In genomic region chr20:54619181-54619580, GRCh38 we compare ENCODE assay signal across 27 cellular contexts.
A peak's percentile ranks its signal among the peaks of the same experiment; 100 is the strongest.
DNase-seq lines count a peak whose midpoint lies in the region; ATAC-seq, FAIRE-seq and TF ChIP-seq lines count a peak whose summit lies in the region.
"Had no signal": no experiment of that assay in that cellular context is flagged by ENCODE, and none has a peak within 500 bp of the region (broad histone marks: within the 10 kb centered on the region; RNA-seq: fewer than 3 reads in every experiment).

No MANE protein-coding gene starts in this region.

- H3K36me3 Mint-ChIP-seq in Caco-2 (ENCODE audit: insufficient read depth, unreplicated experiment), result no peaks in the 10 kb centered on the region
- H3K36me3 Mint-ChIP-seq in astrocyte (ENCODE audit: low read depth, unreplicated experiment), result no peaks in the 10 kb centered on the region
- H3K36me3 Mint-ChIP-seq: activated naive CD4-positive, alpha-beta T cell treated with anti-CD3 and anti-CD28 coated beads, Interleukin-2, amount 10 ng/mL, durations not matched to agents 7 days and 5 days; memory B cell; T-cell had no signal

- DNase-seq in Caco-2 (peak; percentile 23 to 53), astrocyte (ENCODE audit: low read depth) (no peak), left cardiac atrium (no peak), neuronal stem cell (ENCODE audit: low spot score) (no peak), aorta (no peak), NCI-H1694 treated with DMSO at 0.1 percent for 48 hours (lab: John Stamatoyannopoulos, UW) (no peak), epidermal melanocyte (ENCODE audit: insufficient read length, low spot score) (no peak)
- DNase-seq in activated CD4-positive, alpha-beta T cell treated with anti-CD3 and anti-CD28 coated beads for 48 hours, result no peak
- DNase-seq: activated B cell treated with CpG ODN at 0.5 μM for 24 hours; activated naive CD4-positive, alpha-beta T cell treated with anti-CD3 and anti-CD28 coated beads, Interleukin-2, amount 10 ng/mL, durations not matched to agents 7 days and 5 days; amniotic stem cell; BE2C; DMS79; GDM1; kidney glomerular epithelial cell; NCI-H1092 treated with DMSO at 0.1 percent for 48 hours; NCI-H1930; NCI-H526; occipital lobe; stimulated activated CD4-positive, alpha-beta T cell treated with anti-CD3 and anti-CD28 coated beads, Interleukin-2, amount 100 ng/mL, for 24 hours; T-cell had no signal

- BruUV-seq in Caco-2 (replicated peaks; lab: Mats Ljungman, UMichigan), result no TSS peak

- H3K27ac ChIP-seq in astrocyte (ENCODE audit: low read depth, low read length), result no peak overlapping the region
- H3K27ac ChIP-seq in neuronal stem cell (replicated peaks; ENCODE audit: low read length), result no peak overlapping the region
- H3K27ac ChIP-seq in aorta (ENCODE audit: low read depth in 1 of 2, low read length in 2 of 2), result no peak overlapping the region
- H3K27ac ChIP-seq: dorsolateral prefrontal cortex, SJCRH30, tibial nerve had no signal

- H3K9ac ChIP-seq in astrocyte (ENCODE audit: low read length), result no peak overlapping the region
- no peak overlapping the region for H3K9ac ChIP-seq in neuronal stem cell (ENCODE audit: low read depth, low read length, poor library complexity)

- CTCF ChIA-PET in Caco-2 (lab: Charles Lee), result no interaction called here

- H3K36me3 ChIP-seq in Caco-2 (ENCODE audit: control insufficient read depth, insufficient read depth, low read length) (no peaks in the 10 kb centered on the region), astrocyte (ENCODE audit: insufficient read depth, low read length) (no peaks in the 10 kb centered on the region), neuronal stem cell (replicated peaks in 1 of 2; ENCODE audit: control insufficient read depth in 2 of 2, insufficient read depth in 2 of 2, low read length in 2 of 2) (no peaks in the 10 kb centered on the region), aorta (ENCODE audit: control insufficient read depth in 1 of 2, insufficient read depth in 2 of 2, low read length in 1 of 2) (no peaks in the 10 kb centered on the region)
- H3K36me3 ChIP-seq: BE2C, SJCRH30 had no signal

- H3K27me3 Mint-ChIP-seq in Caco-2 (ENCODE audit: insufficient read depth, unreplicated experiment), result peaks cover 11% of the 10 kb centered on the region
- H3K27me3 Mint-ChIP-seq in astrocyte (ENCODE audit: low read depth, unreplicated experiment), result no peaks in the 10 kb centered on the region
- H3K27me3 Mint-ChIP-seq: activated naive CD4-positive, alpha-beta T cell treated with anti-CD3 and anti-CD28 coated beads, Interleukin-2, amount 10 ng/mL, durations not matched to agents 7 days and 5 days had no signal

- ATAC-seq in left cardiac atrium (peak; percentile 72 to 78), aorta (ENCODE audit: low FRiP score) (no peak)
- ATAC-seq: GM23338, T-cell had no signal

- no peak for FAIRE-seq in astrocyte (lab: Jason Lieb, UNC)

- H4K20me1 ChIP-seq in astrocyte (ENCODE audit: insufficient read depth, low read length), result no peaks in the 10 kb centered on the region

- H3K23ac ChIP-seq in neuronal stem cell (ENCODE audit: low read depth, low read length, poor library complexity), result no peak overlapping the region

- no peak overlapping the region for H3K4ac ChIP-seq in neuronal stem cell (ENCODE audit: low read length)

- intact Hi-C loops in Caco-2 (cut with micrococcal nuclease; ENCODE audit: unreplicated experiment) (no loop called here), left cardiac atrium (cut with DNase I) (no loop called here), aorta (cut with DNase I) (no loop called here)

- no peaks in the 10 kb centered on the region for H3K27me3 ChIP-seq in Caco-2 (replicated peaks; ENCODE audit: control insufficient read depth, insufficient read depth, low read length)
- H3K27me3 ChIP-seq in astrocyte (ENCODE audit: insufficient read depth, low read length), result no peaks in the 10 kb centered on the region
- H3K27me3 ChIP-seq in neuronal stem cell (ENCODE audit: control insufficient read depth in 3 of 3, insufficient read depth in 3 of 3, low read depth in 1 of 3, low read length in 3 of 3), result no peaks in the 10 kb centered on the region
- no peaks in the 10 kb centered on the region for H3K27me3 ChIP-seq in aorta (ENCODE audit: control insufficient read depth in 1 of 2, insufficient read depth in 2 of 2, low read length in 1 of 2)
- H3K27me3 ChIP-seq: tibial nerve had no signal

- no peak overlapping the region for H2BK120ac ChIP-seq in neuronal stem cell (ENCODE audit: low read depth, low read length)

- H3K9me3 Mint-ChIP-seq in Caco-2 (ENCODE audit: unreplicated experiment) (no peaks in the 10 kb centered on the region), astrocyte (ENCODE audit: unreplicated experiment) (no peaks in the 10 kb centered on the region)
- H3K9me3 Mint-ChIP-seq: activated B cell treated with CpG ODN at 0.5 μM for 24 hours; activated naive CD4-positive, alpha-beta T cell treated with anti-CD3 and anti-CD28 coated beads, Interleukin-2, amount 10 ng/mL, durations not matched to agents 7 days and 5 days; GM23338; memory B cell; T-cell had no signal

- no peaks in the 10 kb centered on the region for H3K9me3 ChIP-seq in Caco-2
- no peaks in the 10 kb centered on the region for H3K9me3 ChIP-seq in astrocyte (ENCODE audit: insufficient read depth, low read depth, low read length)
- no peaks in the 10 kb centered on the region for H3K9me3 ChIP-seq in neuronal stem cell (replicated peaks in 1 of 2; ENCODE audit: control insufficient read depth in 2 of 2, insufficient read depth in 1 of 2, low read depth in 1 of 2, low read length in 2 of 2)
- H3K9me3 ChIP-seq in aorta (ENCODE audit: control insufficient read depth, low read length), result no peaks in the 10 kb centered on the region
- H3K9me3 ChIP-seq: BE2C, SJCRH30, tibial nerve had no signal

- H3K4me1 Mint-ChIP-seq in Caco-2 (ENCODE audit: low read depth, unreplicated experiment), result peaks cover 7% of the 10 kb centered on the region
- H3K4me1 Mint-ChIP-seq in astrocyte (ENCODE audit: low read depth, unreplicated experiment), result peaks cover 14% of the 10 kb centered on the region
- H3K4me1 Mint-ChIP-seq: activated B cell treated with CpG ODN at 0.5 μM for 24 hours; activated naive CD4-positive, alpha-beta T cell treated with anti-CD3 and anti-CD28 coated beads, Interleukin-2, amount 10 ng/mL, durations not matched to agents 7 days and 5 days; memory B cell; T-cell had no signal

- no peak overlapping the region for H2AFZ ChIP-seq in astrocyte (ENCODE audit: low read depth, low read length)
- H2AFZ ChIP-seq in neuronal stem cell (ENCODE audit: low read length), result no peak overlapping the region
- H2AFZ ChIP-seq: GM23338 had no signal

- H2BK12ac ChIP-seq in neuronal stem cell (ENCODE audit: low read length), result no peak overlapping the region

- WGBS in neuronal stem cell (ENCODE audit: extremely low coverage in 2 of 2, insufficient read length in 2 of 2, insufficient replicate concordance in 1 of 2), 2 donors, result no CpG with 5 or more reads among the region's 7 CpGs
- WGBS in aorta, 2 donors, result 63 to 69% methylated on average over 7 of the region's 7 CpGs

- no peak overlapping the region for H3K27ac Mint-ChIP-seq in Caco-2 (ENCODE audit: unreplicated experiment)
- peak overlapping the region; percentile 21 for H3K27ac Mint-ChIP-seq in astrocyte (ENCODE audit: unreplicated experiment)
- H3K27ac Mint-ChIP-seq: activated B cell treated with CpG ODN at 0.5 μM for 24 hours; activated naive CD4-positive, alpha-beta T cell treated with anti-CD3 and anti-CD28 coated beads, Interleukin-2, amount 10 ng/mL, durations not matched to agents 7 days and 5 days; GM23338; memory B cell; T-cell had no signal

- no peak overlapping the region for H2BK5ac ChIP-seq in neuronal stem cell (ENCODE audit: low read length)

- H3K79me2 ChIP-seq in astrocyte (ENCODE audit: insufficient read depth, low read length), result no peaks in the 10 kb centered on the region

- no peak overlapping the region for H4K8ac ChIP-seq in neuronal stem cell (ENCODE audit: low read depth, low read length)

- TF ChIP-seq CTCF in Caco-2 (IDR thresholded peaks at IDR 0.05; ENCODE audit: insufficient read depth in 1 of 2, low read depth in 1 of 2, low read length in 1 of 2, severe bottlenecking in 1 of 2, unreplicated experiment in 1 of 2), result no peak
- TF ChIP-seq CTCF in astrocyte (IDR thresholded peaks at IDR 0.05; ENCODE audit: insufficient read depth, low read depth, low read length), result no peak

- no peak overlapping the region for H4K91ac ChIP-seq in neuronal stem cell (ENCODE audit: low read depth, low read length, poor library complexity)

- H3K4me1 ChIP-seq in Caco-2 (peaks cover 11% of the 10 kb centered on the region), astrocyte (ENCODE audit: insufficient read depth, low read length) (peaks cover 13% of the 10 kb centered on the region), neuronal stem cell (ENCODE audit: control insufficient read depth in 2 of 2, insufficient read depth in 1 of 2, low read depth in 1 of 2, low read length in 2 of 2) (peaks cover 11% of the 10 kb centered on the region in 2 donors), aorta (ENCODE audit: control insufficient read depth in 1 of 2, insufficient read depth in 2 of 2, low read length in 2 of 2) (peaks cover 2% of the 10 kb centered on the region in 2 donors)
- H3K4me1 ChIP-seq: BE2C, SJCRH30 had no signal

- H3K4me2 ChIP-seq in astrocyte (ENCODE audit: low read length) (no peak overlapping the region), neuronal stem cell (ENCODE audit: insufficient read depth, low read length, poor library complexity, severe bottlenecking) (no peak overlapping the region)
- H3K4me2 ChIP-seq: GM23338, smooth muscle cell had no signal

- peak overlapping the region; percentile 35 for H3K18ac ChIP-seq in neuronal stem cell (ENCODE audit: low read length)

- no peak overlapping the region for H3K14ac ChIP-seq in neuronal stem cell (ENCODE audit: low read length)

- H3K4me3 Mint-ChIP-seq in Caco-2 (ENCODE audit: unreplicated experiment) (no peak overlapping the region), astrocyte (ENCODE audit: unreplicated experiment) (no peak overlapping the region)
- H3K4me3 Mint-ChIP-seq: activated B cell treated with CpG ODN at 0.5 μM for 24 hours; activated naive CD4-positive, alpha-beta T cell treated with anti-CD3 and anti-CD28 coated beads, Interleukin-2, amount 10 ng/mL, durations not matched to agents 7 days and 5 days; GM23338; memory B cell; T-cell had no signal

- no peaks in the 10 kb centered on the region for H3K79me1 ChIP-seq in neuronal stem cell (ENCODE audit: low read depth, low read length)

- H2AK5ac ChIP-seq in neuronal stem cell (ENCODE audit: low read depth, low read length), result no peak overlapping the region

- no peak overlapping the region for H3K4me3 ChIP-seq in Caco-2 (ENCODE audit: low read depth, low read length)
- no peak overlapping the region for H3K4me3 ChIP-seq in astrocyte (ENCODE audit: insufficient read depth, low read depth, low read length)
- no peak overlapping the region for H3K4me3 ChIP-seq in neuronal stem cell (ENCODE audit: low read length in 2 of 2)
- no peak overlapping the region for H3K4me3 ChIP-seq in aorta (ENCODE audit: low read length in 2 of 2)
- H3K4me3 ChIP-seq: dorsolateral prefrontal cortex, GM23338, SJCRH30, smooth muscle cell, tibial nerve had no signal

- H2BK15ac ChIP-seq in neuronal stem cell (ENCODE audit: low read length), result no peak overlapping the region

- POLR2A ChIA-PET in Caco-2 (lab: Charles Lee), result no interaction called here

Comparison
In these comparisons a context has a peak if more than half of its experiments do, and no peak if none do; other contexts are left out.
1. DNase-seq: peak in Caco-2 (2 of 2); none in astrocyte (single experiment), left cardiac atrium (single experiment), neuronal stem cell (single experiment), aorta (0 of 2), activated CD4-positive, alpha-beta T cell treated with anti-CD3 and anti-CD28 coated beads for 48 hours (single experiment), NCI-H1694 treated with DMSO at 0.1 percent for 48 hours (single experiment) and epidermal melanocyte (single experiment).